In genomic region chr7:77796960-77797359, GRCh38 we compare ENCODE assay signal across 1 cellular context.
TF ChIP-seq lines count a peak whose summit lies in the region.

No MANE protein-coding gene starts in this region.

TF ChIP-seq in HepG2, 621 proteins besides CTCF, POLR2A, EP300 and RAD21:
- no peak for TF ChIP-seq ZNF609 (CRISPR knock-in tag; IDR thresholded peaks at IDR 0.05; ENCODE audit: borderline replicate concordance)
- TF ChIP-seq ZNF577 (CRISPR knock-in tag; IDR thresholded peaks at IDR 0.05; ENCODE audit: borderline replicate concordance, low read depth) = no peak
- no peak for TF ChIP-seq CREBL2 (CRISPR knock-in tag; IDR thresholded peaks at IDR 0.05; ENCODE audit: borderline replicate concordance)
- TF ChIP-seq CAMTA2 (CRISPR knock-in tag; IDR thresholded peaks at IDR 0.05; ENCODE audit: borderline replicate concordance) = no peak
- no peak for TF ChIP-seq RXRB (CRISPR knock-in tag; IDR thresholded peaks at IDR 0.05; ENCODE audit: borderline replicate concordance)
- no peak for TF ChIP-seq PRDM15 (CRISPR knock-in tag; IDR thresholded peaks at IDR 0.05)
- no peak for TF ChIP-seq ZNF800 (CRISPR knock-in tag; IDR thresholded peaks at IDR 0.05)
- TF ChIP-seq TBP (CRISPR knock-in tag; IDR thresholded peaks at IDR 0.05) = no peak
